10 cellular contexts compared by ENCODE assay signal in the genomic region with DNA sequence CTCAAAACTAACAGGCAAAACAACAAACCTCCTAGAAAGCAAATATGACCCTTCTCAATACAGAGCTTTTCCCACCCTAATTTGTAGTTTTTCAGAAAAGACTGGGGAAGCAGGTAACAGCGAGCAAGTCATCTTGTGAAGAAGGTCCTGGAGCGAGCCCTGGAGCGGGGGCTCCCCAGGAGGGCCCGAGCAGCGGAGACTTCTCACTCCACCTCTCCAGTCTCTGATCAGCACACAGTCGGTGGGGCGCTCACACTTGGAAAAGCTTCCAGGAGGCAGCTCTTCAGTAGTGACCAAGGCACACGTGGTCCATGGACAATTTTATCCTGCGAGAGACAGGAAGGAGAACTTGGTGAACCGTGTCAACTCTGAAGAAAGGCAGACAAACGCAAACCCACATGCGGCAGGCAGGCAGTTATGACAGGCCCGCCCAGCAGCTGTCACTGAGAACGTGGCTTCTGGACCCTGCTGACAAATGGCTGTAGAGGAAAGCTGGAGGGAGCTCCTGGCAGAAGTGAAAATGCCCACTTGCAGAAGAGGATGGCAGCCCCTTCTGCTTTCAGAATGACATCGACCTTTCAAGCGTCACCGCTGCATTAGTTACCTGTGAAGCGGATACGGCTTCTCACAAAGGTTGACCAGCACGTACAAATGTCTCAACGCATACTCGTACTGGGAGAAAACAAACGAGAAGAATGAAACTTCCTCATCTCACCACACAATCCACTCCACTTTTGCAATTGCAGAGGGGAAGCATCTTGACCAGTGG. TPM values are rescaled to one million over a fixed set of nuclear protein-coding genes. Genes with fewer than 3 reads are reported as not detected.
A peak's percentile ranks its signal among the peaks of the same experiment; 100 is the strongest.
DNase-seq lines count a peak whose midpoint lies in the region; ATAC-seq lines count a peak whose summit lies in the region.
"Had no signal": no experiment of that assay in that cellular context is flagged by ENCODE, and none has a peak within 500 bp of the region (broad histone marks: within the 10 kb centered on the region; RNA-seq: fewer than 3 reads in every experiment).

No MANE protein-coding gene starts in this region.

- POLR2A ChIA-PET in CD8-positive, alpha-beta memory T cell (lab: Charles Lee) = no interaction called here

- no peaks in the 10 kb centered on the region for H3K4me1 Mint-ChIP-seq in CD8-positive, alpha-beta memory T cell
- H3K4me1 Mint-ChIP-seq: activated naive CD8-positive, alpha-beta T cell treated with anti-CD3 and anti-CD28 coated beads, Interleukin-2, amount 10 ng/mL, durations not matched to agents 7 days and 5 days had no signal

- H3K4me1 ChIP-seq in CD8-positive, alpha-beta memory T cell (ENCODE audit: insufficient read depth, low read length) = no peaks in the 10 kb centered on the region

- CTCF ChIA-PET in CD8-positive, alpha-beta memory T cell (lab: Charles Lee) = no interaction called here

- peak; percentile 63 for DNase-seq in GM19238 (ENCODE audit: insufficient read length, low spot score)
- peak; percentile 94 for DNase-seq in SIG-M5 treated with dmso at 0.1 percent for 504 hours (lab: John Stamatoyannopoulos, UW; ENCODE audit: unreplicated experiment)
- DNase-seq in putamen (ENCODE audit: low spot score) = peak; percentile 24
- DNase-seq in hippocampal formation (lab: John Stamatoyannopoulos, UW) = no peak
- DNase-seq in NCI-H1092 treated with DMSO at 0.1 percent for 48 hours (lab: John Stamatoyannopoulos, UW) = no peak
- DNase-seq in NCI-H510A (lab: John Stamatoyannopoulos, UW) = no peak
- DNase-seq in CD8-positive, alpha-beta memory T cell = no peak
- DNase-seq: activated naive CD8-positive, alpha-beta T cell treated with anti-CD3 and anti-CD28 coated beads, Interleukin-2, amount 10 ng/mL, durations not matched to agents 7 days and 5 days; IMR-90 had no signal

- peaks cover 24 to 31% of the 10 kb centered on the region in 2 donors for H3K27me3 Mint-ChIP-seq in CD8-positive, alpha-beta memory T cell

- no peak overlapping the region for H3K27ac Mint-ChIP-seq in CD8-positive, alpha-beta memory T cell
- H3K27ac Mint-ChIP-seq: activated naive CD8-positive, alpha-beta T cell treated with anti-CD3 and anti-CD28 coated beads, Interleukin-2, amount 10 ng/mL, durations not matched to agents 7 days and 5 days had no signal

- peak; percentile 76 for ATAC-seq in HG02973 (IDR thresholded peaks at IDR 0.05; ENCODE audit: unreplicated experiment)

- H3K4me3 ChIP-seq in CD8-positive, alpha-beta memory T cell (ENCODE audit: low read length) = no peak overlapping the region

- no peaks in the 10 kb centered on the region for H3K36me3 ChIP-seq in CD8-positive, alpha-beta memory T cell (ENCODE audit: insufficient read depth, low read length)

- no peaks in the 10 kb centered on the region for H3K9me3 Mint-ChIP-seq in CD8-positive, alpha-beta memory T cell
- H3K9me3 Mint-ChIP-seq: activated naive CD8-positive, alpha-beta T cell treated with anti-CD3 and anti-CD28 coated beads, Interleukin-2, amount 10 ng/mL, durations not matched to agents 7 days and 5 days had no signal

- H3K9me3 ChIP-seq in CD8-positive, alpha-beta memory T cell (ENCODE audit: low read length) = no peaks in the 10 kb centered on the region

- no peak overlapping the region for H3K4me3 Mint-ChIP-seq in CD8-positive, alpha-beta memory T cell
- H3K4me3 Mint-ChIP-seq: activated naive CD8-positive, alpha-beta T cell treated with anti-CD3 and anti-CD28 coated beads, Interleukin-2, amount 10 ng/mL, durations not matched to agents 7 days and 5 days had no signal

- H3K27me3 ChIP-seq in CD8-positive, alpha-beta memory T cell (ENCODE audit: insufficient read depth, low read length, poor library complexity, severe bottlenecking) = no peaks in the 10 kb centered on the region

- H3K27ac ChIP-seq in CD8-positive, alpha-beta memory T cell (ENCODE audit: low read depth, low read length) = no peak overlapping the region

- H3K36me3 Mint-ChIP-seq in CD8-positive, alpha-beta memory T cell = no peaks in the 10 kb centered on the region
- H3K36me3 Mint-ChIP-seq: activated naive CD8-positive, alpha-beta T cell treated with anti-CD3 and anti-CD28 coated beads, Interleukin-2, amount 10 ng/mL, durations not matched to agents 7 days and 5 days had no signal

RNA-seq across cellular contexts. Expression of a gene that starts 44.2 kb away (rescaled TPM):
- 1 to 10 TPM; 6.0 to 7.0 TPM for total RNA-seq in CD8-positive, alpha-beta memory T cell
- 7.0 TPM for polyA plus RNA-seq in CD8-positive, alpha-beta memory T cell

Comparison
In these comparisons a context has a peak if more than half of its experiments do, and no peak if none do; other contexts are left out.
1. DNase-seq: peak in GM19238 (single experiment), SIG-M5 treated with dmso at 0.1 percent for 504 hours (single experiment) and putamen (single experiment); none in hippocampal formation (0 of 2), NCI-H1092 treated with DMSO at 0.1 percent for 48 hours (single experiment), NCI-H510A (single experiment) and CD8-positive, alpha-beta memory T cell (0 of 5).